ENCODE assay signal across 12 cellular contexts in genomic region chr1:185017338-185017737, GRCh38. TPM values are rescaled to one million over a fixed set of nuclear protein-coding genes. Genes with fewer than 3 reads are reported as not detected.
DNase-seq lines count a peak whose midpoint lies in the region; ATAC-seq, FAIRE-seq and TF ChIP-seq lines count a peak whose summit lies in the region.
"Had no signal": no experiment of that assay in that cellular context is flagged by ENCODE, and none has a peak within 500 bp of the region (broad histone marks: within the 10 kb centered on the region; RNA-seq: fewer than 3 reads in every experiment).

No MANE protein-coding gene starts in this region.

- FAIRE-seq in H54 (lab: Jason Lieb, UNC): peak; percentile 43
- FAIRE-seq in RCC 7860 (lab: Jason Lieb, UNC): peak; percentile 94
- no peak for FAIRE-seq in small intestine (lab: Jason Lieb, UNC)
- FAIRE-seq: TTC549 had no signal

- DNase-seq in H54 (ENCODE audit: insufficient read length, low spot score) (peak; percentile 47), RCC 7860 (ENCODE audit: low spot score) (peak; percentile 88), erythroblast (lab: John Stamatoyannopoulos, UW) (peak; percentile 33 to 67), small intestine (peak; percentile 23), activated gamma-delta T cell treated with Interleukin-2 at 50 U/mL for 16 hours (no peak), NCI-H510A (lab: John Stamatoyannopoulos, UW) (no peak)
- DNase-seq in activated CD4-positive, alpha-beta T cell treated with anti-CD3 and anti-CD28 coated beads for 48 hours: no peak
- DNase-seq: activated effector memory CD4-positive, alpha-beta T cell treated with Interleukin-2 at 50 U/mL for 16 hours; NCI-H345 had no signal

- H3K9me3 ChIP-seq in small intestine (ENCODE audit: control insufficient read depth, low read depth): no peaks in the 10 kb centered on the region
- H3K9me3 ChIP-seq: esophagus muscularis mucosa had no signal

- no peak overlapping the region for H3K4me3 ChIP-seq in small intestine (ENCODE audit: low read depth in 1 of 2, low read length in 2 of 2)
- H3K4me3 ChIP-seq: esophagus muscularis mucosa had no signal

- H3K4me1 ChIP-seq in small intestine (ENCODE audit: control insufficient read depth in 2 of 2, insufficient read depth in 1 of 2, low read depth in 1 of 2, low read length in 1 of 2): no peaks in the 10 kb centered on the region
- H3K4me1 ChIP-seq: esophagus muscularis mucosa had no signal

- 51 to 72% (median 53%) methylated on average over 2 of the region's 2 CpGs for WGBS in small intestine, 3 donors

- no peak overlapping the region for H3K27ac ChIP-seq in small intestine (ENCODE audit: low read depth in 1 of 2, low read length in 1 of 2)
- H3K27ac ChIP-seq: esophagus muscularis mucosa had no signal

- no peaks in the 10 kb centered on the region for H3K36me3 ChIP-seq in small intestine (ENCODE audit: control insufficient read depth in 2 of 2, insufficient read depth in 2 of 2, low read length in 2 of 2)
- H3K36me3 ChIP-seq: esophagus muscularis mucosa had no signal

- ATAC-seq in HG03135 (IDR thresholded peaks at IDR 0.05; ENCODE audit: unreplicated experiment): no peak

- TF ChIP-seq POLR2A in H54 (IDR thresholded peaks at IDR 0.05; ENCODE audit: low read depth, low read length): no peak
- TF ChIP-seq POLR2A in erythroblast (IDR thresholded peaks at IDR 0.05; ENCODE audit: low read length): no peak

- no peaks in the 10 kb centered on the region for H3K27me3 ChIP-seq in small intestine (ENCODE audit: control insufficient read depth in 2 of 2, insufficient read depth in 2 of 2, low read length in 2 of 2)
- H3K27me3 ChIP-seq: esophagus muscularis mucosa had no signal

RNA-seq across cellular contexts. Expression of gene RNF2, which starts 28.0 kb away (rescaled TPM):
- polyA plus RNA-seq in small intestine: 1 to 10 TPM; 3.2 to 6.1 (median 3.4) TPM

RNA-seq across cellular contexts. Expression of gene NIBAN1, which starts 43.0 kb away (rescaled TPM):
- polyA plus RNA-seq in small intestine: 1 to 10 TPM; 1.1 to 8.4 (median 2.7) TPM

Comparison
In these comparisons a context has a peak if more than half of its experiments do, and no peak if none do; other contexts are left out.
1. DNase-seq: peak in H54 (single experiment), RCC 7860 (single experiment), erythroblast (2 of 2) and small intestine (single experiment); none in activated CD4-positive, alpha-beta T cell treated with anti-CD3 and anti-CD28 coated beads for 48 hours (single experiment), activated gamma-delta T cell treated with Interleukin-2 at 50 U/mL for 16 hours (single experiment) and NCI-H510A (single experiment).